In genomic region chr3:48708481-48708889, GRCh38 we compare ENCODE assay signal across 1 cellular context.
TF ChIP-seq lines count a peak whose summit lies in the region.

No MANE protein-coding gene starts in this region.

TF ChIP-seq in HEK293, 187 proteins besides CTCF, POLR2A, EP300 and RAD21 (continued from another document):
- TF ChIP-seq TSHZ1 (tag by site-specific recombination; IDR thresholded peaks at IDR 0.05; ENCODE audit: borderline replicate concordance), result no peak
- no peak for TF ChIP-seq ZNF16 (tag by site-specific recombination; IDR thresholded peaks at IDR 0.05; ENCODE audit: low read depth)
